ENCODE assay signal across 15 cellular contexts in the genomic region with DNA sequence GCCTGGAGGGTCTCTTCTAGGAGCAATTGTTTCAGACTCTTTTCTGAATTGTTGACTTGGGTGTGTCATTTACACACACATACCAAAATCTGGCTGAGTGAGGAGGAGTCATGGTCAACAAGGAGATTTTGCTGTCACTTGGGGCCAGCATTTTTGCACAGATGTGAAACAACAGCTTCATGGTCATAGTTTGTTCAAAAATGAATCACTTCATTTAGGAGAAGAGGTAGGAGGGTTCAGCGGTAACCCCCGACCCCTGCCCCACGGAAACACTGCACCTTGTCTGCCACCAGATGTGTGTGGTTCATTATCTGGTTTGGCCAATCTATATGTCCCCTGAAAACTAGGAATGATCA. TPM values are rescaled to one million over a fixed set of nuclear protein-coding genes. Genes with fewer than 3 reads are reported as not detected.
A peak's percentile ranks its signal among the peaks of the same experiment; 100 is the strongest.
DNase-seq lines count a peak whose midpoint lies in the region; ATAC-seq and TF ChIP-seq lines count a peak whose summit lies in the region.
"Had no signal": no experiment of that assay in that cellular context is flagged by ENCODE, and none has a peak within 500 bp of the region (broad histone marks: within the 10 kb centered on the region; RNA-seq: fewer than 3 reads in every experiment).

No MANE protein-coding gene starts in this region.

- no peaks in the 10 kb centered on the region for H4K20me1 ChIP-seq in hepatocyte (ENCODE audit: insufficient read depth, poor library complexity, severe bottlenecking)

- CTCF ChIA-PET in activated naive CD4-positive, alpha-beta T cell treated with anti-CD3 and anti-CD28 coated beads for 36 hours (lab: Charles Lee) = interaction anchor here (0.5 to 1.7 kb wide), 7 partner anchors 8 to 205 kb away, joined by 3 to 7 read pairs (median 3); no protein-coding TSS in a partner anchor

- H3K79me2 ChIP-seq in hepatocyte = no peaks in the 10 kb centered on the region

- H2AFZ ChIP-seq in hepatocyte = no peak overlapping the region

- peak overlapping the region; percentile 68 for H3K27ac Mint-ChIP-seq in activated naive CD4-positive, alpha-beta T cell treated with anti-CD3 and anti-CD28 coated beads for 36 hours
- peak overlapping the region; percentile 97 for H3K27ac Mint-ChIP-seq in activated T-helper 1 cell treated with anti-CD3 and anti-CD28 coated beads, Interleukin-12 subunit alpha, Interleukin-12 subunit beta, Interleukin-2, Interleukin-4 antibody, amounts not matched to agents 30 ng/mL and 10 ng/mL and 1 ng/mL, durations not matched to agents 14 hours and 24 hours and 36 hours
- H3K27ac Mint-ChIP-seq in stimulated activated naive CD8-positive, alpha-beta T cell treated with anti-CD3 and anti-CD28 coated beads, Interleukin-15, amount 100 ng/mL, for 72 hours = peak overlapping the region; percentile 88 to 93
- H3K27ac Mint-ChIP-seq: activated CD8-positive, alpha-beta memory T cell treated with anti-CD3 and anti-CD28 coated beads, Interleukin-2, amount 10 ng/mL, durations not matched to agents 7 days and 5 days had no signal

- H3K9me2 ChIP-seq in hepatocyte (replicated peaks; ENCODE audit: insufficient read depth) = no peaks in the 10 kb centered on the region

- no peaks in the 10 kb centered on the region for H3K9me3 ChIP-seq in hepatocyte (ENCODE audit: low read depth)
- H3K9me3 ChIP-seq: neutrophil had no signal

- H3K36me3 ChIP-seq in hepatocyte (replicated peaks; ENCODE audit: insufficient read depth, low read depth) = no peaks in the 10 kb centered on the region
- H3K36me3 ChIP-seq: neutrophil had no signal

- intact Hi-C loops in activated naive CD4-positive, alpha-beta T cell treated with anti-CD3 and anti-CD28 coated beads for 36 hours (cut with micrococcal nuclease) = loop anchor here (1.0 kb wide), 3 partner anchors 34 to 137 kb away; no protein-coding TSS in a partner anchor
- intact Hi-C loops in activated T-helper 1 cell treated with anti-CD3 and anti-CD28 coated beads, Interleukin-12 subunit alpha, Interleukin-12 subunit beta, Interleukin-2, Interleukin-4 antibody, amounts not matched to agents 30 ng/mL and 10 ng/mL and 1 ng/mL, durations not matched to agents 14 hours and 24 hours and 36 hours (cut with micrococcal nuclease) = loop anchor here (1.0 to 2.0 kb wide), 8 partner anchors 12 to 149 kb away; partner anchors contain the start of gene LBH

- TF ChIP-seq CTCF in hepatocyte (IDR thresholded peaks at IDR 0.05; ENCODE audit: poor library complexity) = no peak

- no peak overlapping the region for H3K4me3 Mint-ChIP-seq in activated naive CD4-positive, alpha-beta T cell treated with anti-CD3 and anti-CD28 coated beads for 36 hours
- peak overlapping the region; percentile 56 for H3K4me3 Mint-ChIP-seq in activated T-helper 1 cell treated with anti-CD3 and anti-CD28 coated beads, Interleukin-12 subunit alpha, Interleukin-12 subunit beta, Interleukin-2, Interleukin-4 antibody, amounts not matched to agents 30 ng/mL and 10 ng/mL and 1 ng/mL, durations not matched to agents 14 hours and 24 hours and 36 hours
- H3K4me3 Mint-ChIP-seq in stimulated activated naive CD8-positive, alpha-beta T cell treated with anti-CD3 and anti-CD28 coated beads, Interleukin-15, amount 100 ng/mL, for 72 hours = peak overlapping the region; percentile 59 to 63
- H3K4me3 Mint-ChIP-seq: activated CD8-positive, alpha-beta memory T cell treated with anti-CD3 and anti-CD28 coated beads, Interleukin-2, amount 10 ng/mL, durations not matched to agents 7 days and 5 days had no signal

- no peaks in the 10 kb centered on the region for H3K9me3 Mint-ChIP-seq in activated naive CD4-positive, alpha-beta T cell treated with anti-CD3 and anti-CD28 coated beads for 36 hours
- H3K9me3 Mint-ChIP-seq in activated T-helper 1 cell treated with anti-CD3 and anti-CD28 coated beads, Interleukin-12 subunit alpha, Interleukin-12 subunit beta, Interleukin-2, Interleukin-4 antibody, amounts not matched to agents 30 ng/mL and 10 ng/mL and 1 ng/mL, durations not matched to agents 14 hours and 24 hours and 36 hours = no peaks in the 10 kb centered on the region
- H3K9me3 Mint-ChIP-seq in stimulated activated naive CD8-positive, alpha-beta T cell treated with anti-CD3 and anti-CD28 coated beads, Interleukin-15, amount 100 ng/mL, for 72 hours = peaks cover 0 to 4% of the 10 kb centered on the region in 2 donors

- H3K27ac ChIP-seq in hepatocyte = peak overlapping the region; percentile 85
- H3K27ac ChIP-seq: neutrophil had no signal

- H3K4me2 ChIP-seq in hepatocyte = no peak overlapping the region

- peak; percentile 48 for ATAC-seq in stimulated activated naive CD8-positive, alpha-beta T cell treated with anti-CD3 and anti-CD28 coated beads, Interleukin-15, amount 100 ng/mL, for 72 hours
- no peak for ATAC-seq in GM19328 (IDR thresholded peaks at IDR 0.05; ENCODE audit: unreplicated experiment)
- ATAC-seq: activated CD8-positive, alpha-beta memory T cell treated with anti-CD3 and anti-CD28 coated beads, Interleukin-2, amount 10 ng/mL, durations not matched to agents 7 days and 5 days; HepG2; left ventricle myocardium superior had no signal

- no peaks in the 10 kb centered on the region for H3K27me3 ChIP-seq in hepatocyte

- no peak overlapping the region for H3K4me3 ChIP-seq in hepatocyte
- H3K4me3 ChIP-seq: skin epidermis had no signal

- H3K4me1 ChIP-seq in hepatocyte (ENCODE audit: insufficient read depth) = peaks cover 26% of the 10 kb centered on the region

- no peaks in the 10 kb centered on the region for H3K36me3 Mint-ChIP-seq in activated naive CD4-positive, alpha-beta T cell treated with anti-CD3 and anti-CD28 coated beads for 36 hours (ENCODE audit: low read depth)
- H3K36me3 Mint-ChIP-seq in activated T-helper 1 cell treated with anti-CD3 and anti-CD28 coated beads, Interleukin-12 subunit alpha, Interleukin-12 subunit beta, Interleukin-2, Interleukin-4 antibody, amounts not matched to agents 30 ng/mL and 10 ng/mL and 1 ng/mL, durations not matched to agents 14 hours and 24 hours and 36 hours (ENCODE audit: low read depth) = peaks cover 4% of the 10 kb centered on the region
- H3K36me3 Mint-ChIP-seq: activated CD8-positive, alpha-beta memory T cell treated with anti-CD3 and anti-CD28 coated beads, Interleukin-2, amount 10 ng/mL, durations not matched to agents 7 days and 5 days had no signal

- peaks cover 78% of the 10 kb centered on the region for H3K4me1 Mint-ChIP-seq in activated naive CD4-positive, alpha-beta T cell treated with anti-CD3 and anti-CD28 coated beads for 36 hours (ENCODE audit: low read depth)
- peaks cover 71% of the 10 kb centered on the region for H3K4me1 Mint-ChIP-seq in activated T-helper 1 cell treated with anti-CD3 and anti-CD28 coated beads, Interleukin-12 subunit alpha, Interleukin-12 subunit beta, Interleukin-2, Interleukin-4 antibody, amounts not matched to agents 30 ng/mL and 10 ng/mL and 1 ng/mL, durations not matched to agents 14 hours and 24 hours and 36 hours (ENCODE audit: low read depth)
- peaks cover 89% of the 10 kb centered on the region for H3K4me1 Mint-ChIP-seq in stimulated activated naive CD8-positive, alpha-beta T cell treated with anti-CD3 and anti-CD28 coated beads, Interleukin-15, amount 100 ng/mL, for 72 hours

- 88% methylated on average over 3 of the region's 3 CpGs for WGBS in hepatocyte (ENCODE audit: low lambda C conversion rate, missing lambda C conversion rate)

- peak; percentile 45 for DNase-seq in activated naive CD4-positive, alpha-beta T cell treated with anti-CD3 and anti-CD28 coated beads for 36 hours
- DNase-seq in activated naive CD4-positive, alpha-beta T cell (lab: John Stamatoyannopoulos, UW) = no peak
- DNase-seq in activated T-helper 1 cell treated with anti-CD3 and anti-CD28 coated beads, Interleukin-12 subunit alpha, Interleukin-12 subunit beta, Interleukin-2, Interleukin-4 antibody, amounts not matched to agents 30 ng/mL and 10 ng/mL and 1 ng/mL, durations not matched to agents 14 hours and 24 hours and 36 hours (ENCODE audit: low spot score) = no peak
- DNase-seq in hepatocyte (ENCODE audit: low spot score) (no peak), NCI-H510A (lab: John Stamatoyannopoulos, UW) (no peak)
- no peak for DNase-seq in stimulated activated naive CD8-positive, alpha-beta T cell treated with anti-CD3 and anti-CD28 coated beads, Interleukin-15, amount 100 ng/mL, for 72 hours
- DNase-seq in activated CD4-positive, CD25-positive, alpha-beta regulatory T cell (lab: John Stamatoyannopoulos, UW) = no peak
- DNase-seq: activated CD8-positive, alpha-beta memory T cell treated with anti-CD3 and anti-CD28 coated beads, Interleukin-2, amount 10 ng/mL, durations not matched to agents 7 days and 5 days; DMS53; left ventricle myocardium superior; NCI-H526 had no signal

- no peaks in the 10 kb centered on the region for H3K27me3 Mint-ChIP-seq in activated naive CD4-positive, alpha-beta T cell treated with anti-CD3 and anti-CD28 coated beads for 36 hours (ENCODE audit: low read depth)
- H3K27me3 Mint-ChIP-seq in activated T-helper 1 cell treated with anti-CD3 and anti-CD28 coated beads, Interleukin-12 subunit alpha, Interleukin-12 subunit beta, Interleukin-2, Interleukin-4 antibody, amounts not matched to agents 30 ng/mL and 10 ng/mL and 1 ng/mL, durations not matched to agents 14 hours and 24 hours and 36 hours (ENCODE audit: insufficient read depth) = peaks cover 4% of the 10 kb centered on the region
- no peaks in the 10 kb centered on the region for H3K27me3 Mint-ChIP-seq in stimulated activated naive CD8-positive, alpha-beta T cell treated with anti-CD3 and anti-CD28 coated beads, Interleukin-15, amount 100 ng/mL, for 72 hours
- H3K27me3 Mint-ChIP-seq: activated CD8-positive, alpha-beta memory T cell treated with anti-CD3 and anti-CD28 coated beads, Interleukin-2, amount 10 ng/mL, durations not matched to agents 7 days and 5 days had no signal

RNA-seq across cellular contexts. Expression of gene LBH, which starts 42.2 kb away (rescaled TPM):
- 10 to 100 TPM; 71.4 to 75.3 TPM for total RNA-seq in activated naive CD4-positive, alpha-beta T cell treated with anti-CD3 and anti-CD28 coated beads for 36 hours
- 306 and 313 TPM in 2 replicates for total RNA-seq in activated T-helper 1 cell treated with anti-CD3 and anti-CD28 coated beads, Interleukin-12 subunit alpha, Interleukin-12 subunit beta, Interleukin-2, Interleukin-4 antibody, amounts not matched to agents 30 ng/mL and 10 ng/mL and 1 ng/mL, durations not matched to agents 14 hours and 24 hours and 36 hours
- total RNA-seq in hepatocyte = 75.9 and 98.3 TPM in 2 replicates
- polyA plus RNA-seq in hepatocyte = 54.1 and 54.2 TPM in 2 replicates
